Comparison of ENCODE assay signal across 8 cellular contexts in genomic region chr17:48023408-48024148, GRCh38. TPM values are rescaled to one million over a fixed set of nuclear protein-coding genes. Genes with fewer than 3 reads are reported as not detected.
DNase-seq lines count a peak whose midpoint lies in the region; TF ChIP-seq lines count a peak whose summit lies in the region.

No MANE protein-coding gene starts in this region.

- no peak for TF ChIP-seq EP300 in suprapubic skin (IDR thresholded peaks at IDR 0.05)

- no peak overlapping the region for H3K27ac Mint-ChIP-seq in activated T-helper 1 cell treated with anti-CD3 and anti-CD28 coated beads, Interleukin-12 subunit alpha, Interleukin-12 subunit beta, Interleukin-2, Interleukin-4 antibody, amounts not matched to agents 30 ng/mL and 10 ng/mL and 1 ng/mL, durations not matched to agents 14 hours and 24 hours and 36 hours

- DNase-seq in NOMO-1 (lab: John Stamatoyannopoulos, UW; ENCODE audit: unreplicated experiment in 2 of 2): peak; percentile 32 to 73
- peak; percentile 25 for DNase-seq in activated T-helper 1 cell treated with anti-CD3 and anti-CD28 coated beads, Interleukin-12 subunit alpha, Interleukin-12 subunit beta, Interleukin-2, Interleukin-4 antibody, amounts not matched to agents 30 ng/mL and 10 ng/mL and 1 ng/mL, durations not matched to agents 14 hours and 24 hours and 36 hours (ENCODE audit: low spot score)
- DNase-seq in fibroblast of gingiva (ENCODE audit: low read depth): peak; percentile 82
- peak; percentile 86 to 88 for DNase-seq in suprapubic skin (ENCODE audit: low spot score in 2 of 2)
- DNase-seq in GM19240 (ENCODE audit: insufficient read length, low spot score): no peak

- peaks cover 0 to 29% (median 13%) of the 10 kb centered on the region in 11 experiments; a peak in 9 of 22 replicates for H4K20me1 ChIP-seq in BLaER1 treated with 17β-estradiol and CSF1 and Interleukin-3, amounts not matched to agents 10 nM and 100 nM

- peaks cover 27% of the 10 kb centered on the region for H3K4me1 Mint-ChIP-seq in activated T-helper 1 cell treated with anti-CD3 and anti-CD28 coated beads, Interleukin-12 subunit alpha, Interleukin-12 subunit beta, Interleukin-2, Interleukin-4 antibody, amounts not matched to agents 30 ng/mL and 10 ng/mL and 1 ng/mL, durations not matched to agents 14 hours and 24 hours and 36 hours (ENCODE audit: low read depth)

- TF ChIP-seq CTCF in suprapubic skin (IDR thresholded peaks at IDR 0.05): peak in 1 of 2 donors; percentile 35

- no peaks in the 10 kb centered on the region for H3K9me3 ChIP-seq in BLaER1 treated with 17β-estradiol and CSF1 and Interleukin-3, amounts not matched to agents 10 nM and 100 nM (replicated peaks in 1 of 11)
- no peaks in the 10 kb centered on the region for H3K9me3 ChIP-seq in HUES48 (ENCODE audit: control insufficient read depth, insufficient read depth, low read length)
- H3K9me3 ChIP-seq in mucosa of rectum (ENCODE audit: control insufficient read depth in 2 of 2, low read length in 2 of 2): no peaks in the 10 kb centered on the region
- no peaks in the 10 kb centered on the region for H3K9me3 ChIP-seq in suprapubic skin

- H3K27me3 Mint-ChIP-seq in activated T-helper 1 cell treated with anti-CD3 and anti-CD28 coated beads, Interleukin-12 subunit alpha, Interleukin-12 subunit beta, Interleukin-2, Interleukin-4 antibody, amounts not matched to agents 30 ng/mL and 10 ng/mL and 1 ng/mL, durations not matched to agents 14 hours and 24 hours and 36 hours (ENCODE audit: insufficient read depth): peaks cover 29% of the 10 kb centered on the region

- H3K4me3 ChIP-seq in BLaER1 treated with 17β-estradiol and CSF1 and Interleukin-3, amounts not matched to agents 10 nM and 100 nM: peak overlapping the region; percentile 35 to 66 (median 57)
- H3K4me3 ChIP-seq in HUES48 (ENCODE audit: low read depth, low read length) (peak overlapping the region; percentile 66), mucosa of rectum (ENCODE audit: low read length in 2 of 2) (peak overlapping the region; percentile 59 to 80), suprapubic skin (peak overlapping the region; percentile 51)

- H3K36me3 ChIP-seq in BLaER1 treated with 17β-estradiol and CSF1 and Interleukin-3, amounts not matched to agents 10 nM and 100 nM: no peaks in the 10 kb centered on the region
- H3K36me3 ChIP-seq in HUES48 (ENCODE audit: control insufficient read depth, insufficient read depth, low read length): no peaks in the 10 kb centered on the region
- no peaks in the 10 kb centered on the region for H3K36me3 ChIP-seq in mucosa of rectum (ENCODE audit: control insufficient read depth in 2 of 2, insufficient read depth in 2 of 2, low read length in 2 of 2)
- no peaks in the 10 kb centered on the region for H3K36me3 ChIP-seq in suprapubic skin

- H3K27me3 ChIP-seq in BLaER1 treated with 17β-estradiol and CSF1 and Interleukin-3, amounts not matched to agents 10 nM and 100 nM: peaks cover 31 to 69% (median 59%) of the 10 kb centered on the region in 11 experiments
- H3K27me3 ChIP-seq in HUES48 (ENCODE audit: control insufficient read depth, insufficient read depth, low read length) (peaks cover 23% of the 10 kb centered on the region), mucosa of rectum (ENCODE audit: control insufficient read depth in 2 of 2, insufficient read depth in 2 of 2, low read length in 2 of 2) (peaks cover 3 to 5% of the 10 kb centered on the region in 2 donors), suprapubic skin (no peaks in the 10 kb centered on the region)

- peak overlapping the region; percentile 11 to 65 (median 54); a peak in 17 of 22 replicates for H3K9ac ChIP-seq in BLaER1 treated with 17β-estradiol and CSF1 and Interleukin-3, amounts not matched to agents 10 nM and 100 nM
- H3K9ac ChIP-seq in HUES48 (ENCODE audit: low read depth, low read length): no peak overlapping the region
- H3K9ac ChIP-seq in mucosa of rectum (ENCODE audit: low read depth in 1 of 2, low read length in 2 of 2): peak overlapping the region in 1 of 2 donors; percentile 63

- peak overlapping the region; percentile 87 to 100 (median 95) for H3K4me2 ChIP-seq in BLaER1 treated with 17β-estradiol and CSF1 and Interleukin-3, amounts not matched to agents 10 nM and 100 nM

- H3K36me3 Mint-ChIP-seq in activated T-helper 1 cell treated with anti-CD3 and anti-CD28 coated beads, Interleukin-12 subunit alpha, Interleukin-12 subunit beta, Interleukin-2, Interleukin-4 antibody, amounts not matched to agents 30 ng/mL and 10 ng/mL and 1 ng/mL, durations not matched to agents 14 hours and 24 hours and 36 hours (ENCODE audit: low read depth): no peaks in the 10 kb centered on the region

- H3K4me3 Mint-ChIP-seq in activated T-helper 1 cell treated with anti-CD3 and anti-CD28 coated beads, Interleukin-12 subunit alpha, Interleukin-12 subunit beta, Interleukin-2, Interleukin-4 antibody, amounts not matched to agents 30 ng/mL and 10 ng/mL and 1 ng/mL, durations not matched to agents 14 hours and 24 hours and 36 hours: peak overlapping the region; percentile 74

- peaks cover 26 to 43% (median 33%) of the 10 kb centered on the region in 10 experiments for H3K4me1 ChIP-seq in BLaER1 treated with 17β-estradiol and CSF1 and Interleukin-3, amounts not matched to agents 10 nM and 100 nM
- peaks cover 25% of the 10 kb centered on the region for H3K4me1 ChIP-seq in HUES48 (ENCODE audit: control insufficient read depth, insufficient read depth, low read length)
- peaks cover 35% of the 10 kb centered on the region in 2 donors for H3K4me1 ChIP-seq in mucosa of rectum (ENCODE audit: control insufficient read depth in 2 of 2, insufficient read depth in 2 of 2, low read length in 2 of 2)
- H3K4me1 ChIP-seq in suprapubic skin: peaks cover 53% of the 10 kb centered on the region

- intact Hi-C loops in activated T-helper 1 cell treated with anti-CD3 and anti-CD28 coated beads, Interleukin-12 subunit alpha, Interleukin-12 subunit beta, Interleukin-2, Interleukin-4 antibody, amounts not matched to agents 30 ng/mL and 10 ng/mL and 1 ng/mL, durations not matched to agents 14 hours and 24 hours and 36 hours (cut with micrococcal nuclease): loop anchor here (2.0 kb wide), 4 partner anchors 45 to 869 kb away; partner anchors contain the start of gene ATP5MC1

- no peaks in the 10 kb centered on the region for H3K9me3 Mint-ChIP-seq in activated T-helper 1 cell treated with anti-CD3 and anti-CD28 coated beads, Interleukin-12 subunit alpha, Interleukin-12 subunit beta, Interleukin-2, Interleukin-4 antibody, amounts not matched to agents 30 ng/mL and 10 ng/mL and 1 ng/mL, durations not matched to agents 14 hours and 24 hours and 36 hours

- H3K27ac ChIP-seq in BLaER1 treated with 17β-estradiol and CSF1 and Interleukin-3, amounts not matched to agents 10 nM and 100 nM: peak overlapping the region in 5 of 11 experiments; percentile 11 to 68 (median 42); a peak in 7 of 22 replicates
- no peak overlapping the region for H3K27ac ChIP-seq in HUES48 (ENCODE audit: low read depth, low read length)
- peak overlapping the region; percentile 38 to 45 for H3K27ac ChIP-seq in mucosa of rectum (ENCODE audit: low read depth in 2 of 2, low read length in 2 of 2)
- peak overlapping the region; percentile 55 for H3K27ac ChIP-seq in suprapubic skin

- WGBS in suprapubic skin: 2% methylated on average over 18 of the region's 53 CpGs

- TF ChIP-seq POLR2A in suprapubic skin (IDR thresholded peaks at IDR 0.05): no peak

RNA-seq across cellular contexts. Expression of gene COPZ2, which starts 14.0 kb away (rescaled TPM):
- total RNA-seq in activated T-helper 1 cell treated with anti-CD3 and anti-CD28 coated beads, Interleukin-12 subunit alpha, Interleukin-12 subunit beta, Interleukin-2, Interleukin-4 antibody, amounts not matched to agents 30 ng/mL and 10 ng/mL and 1 ng/mL, durations not matched to agents 14 hours and 24 hours and 36 hours: 3.4 and 5.8 TPM in 2 replicates
- total RNA-seq in suprapubic skin: 10 to 100 TPM in 3 of 4 donors, 1 to 10 TPM in 1; 9.7 to 17.2 (median 12.5) TPM

RNA-seq across cellular contexts. Expression of gene NFE2L1, which starts 24.6 kb away (rescaled TPM):
- total RNA-seq in activated T-helper 1 cell treated with anti-CD3 and anti-CD28 coated beads, Interleukin-12 subunit alpha, Interleukin-12 subunit beta, Interleukin-2, Interleukin-4 antibody, amounts not matched to agents 30 ng/mL and 10 ng/mL and 1 ng/mL, durations not matched to agents 14 hours and 24 hours and 36 hours: 86.6 and 92.0 TPM in 2 replicates
- 100 to 1,000 TPM in 2 of 4 donors, 10 to 100 TPM in 2; 89.9 to 250 (median 138) TPM for total RNA-seq in suprapubic skin

RNA-seq across cellular contexts. Expression of gene CDK5RAP3, which starts 52.7 kb away (rescaled TPM):
- 190 and 200 TPM in 2 replicates for total RNA-seq in activated T-helper 1 cell treated with anti-CD3 and anti-CD28 coated beads, Interleukin-12 subunit alpha, Interleukin-12 subunit beta, Interleukin-2, Interleukin-4 antibody, amounts not matched to agents 30 ng/mL and 10 ng/mL and 1 ng/mL, durations not matched to agents 14 hours and 24 hours and 36 hours
- total RNA-seq in suprapubic skin: 100 to 1,000 TPM; 100 to 296 (median 142) TPM
